ENCODE assay signal across 8 cellular contexts in the genomic region with DNA sequence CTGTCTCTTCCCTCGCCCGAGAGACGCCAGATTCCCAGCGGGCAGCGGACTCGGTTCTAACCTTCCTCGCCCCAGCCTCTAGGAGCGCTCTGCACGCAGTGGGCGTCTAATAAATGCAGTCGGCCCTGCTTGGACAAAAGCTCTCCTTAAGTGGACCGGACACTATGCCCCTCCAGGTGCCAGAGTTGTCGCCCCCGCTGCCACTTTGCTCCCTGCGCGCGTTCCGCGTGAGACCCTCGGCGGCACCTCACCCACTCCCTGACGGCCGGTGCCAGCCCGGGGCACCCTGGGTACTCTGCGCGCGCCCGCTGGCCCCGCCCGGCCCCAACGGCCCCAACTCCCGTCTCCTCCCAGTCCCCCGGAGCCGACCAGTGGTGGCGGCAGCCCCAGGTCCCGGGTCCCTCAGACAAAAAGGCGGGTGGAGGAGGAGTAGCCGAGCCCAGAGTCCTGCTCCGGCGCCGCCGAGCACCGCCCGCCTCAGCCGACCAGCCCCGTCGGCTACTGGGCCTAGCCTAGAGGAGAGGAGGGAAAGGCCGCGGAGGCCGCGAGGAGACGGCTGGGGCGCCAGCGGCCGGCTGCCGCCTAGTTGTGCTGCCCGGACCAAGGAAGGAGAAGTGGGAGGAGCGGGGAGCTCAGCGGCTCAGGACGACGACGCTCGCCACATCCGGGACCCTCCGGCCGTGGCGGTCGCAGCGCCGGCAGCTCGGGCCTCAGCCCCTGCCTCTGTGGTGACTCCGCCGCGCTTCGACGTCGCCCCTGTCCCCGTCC.
DNase-seq lines count a peak whose midpoint lies in the region; ATAC-seq lines count a peak whose summit lies in the region.

No MANE protein-coding gene starts in this region.

- DNase-seq in Caki2 (ENCODE audit: low read depth) (peak; percentile 93), HK-2 (ENCODE audit: unreplicated experiment) (peak; percentile 88), NT2/D1 (ENCODE audit: low read depth, low spot score) (peak; percentile 63), activated T-cell treated with anti-CD3 and anti-CD28 coated beads for 24 hours (ENCODE audit: low read depth) (peak; percentile 48), epithelial cell of prostate (ENCODE audit: low read depth, low spot score) (peak; percentile 12)
- DNase-seq in stimulated activated CD8-positive, alpha-beta memory T cell treated with anti-CD3 and anti-CD28 coated beads, Interleukin-4, amount 100 ng/mL, for 1 hour (ENCODE audit: low read depth in 2 of 2, low spot score in 1 of 2): peak; percentile 26 to 27

- H3K27ac ChIP-seq in epithelial cell of prostate: peak overlapping the region; percentile 84

- peak; percentile 94 for ATAC-seq in GM19455 (IDR thresholded peaks at IDR 0.05; ENCODE audit: unreplicated experiment)

- H3K27me3 ChIP-seq in NT2/D1 (ENCODE audit: insufficient read depth, insufficient read length): no peaks in the 10 kb centered on the region
- no peaks in the 10 kb centered on the region for H3K27me3 ChIP-seq in mononuclear cell (ENCODE audit: insufficient read depth, low read length)

- in situ Hi-C loops in Caki2 (cut with HindIII; ENCODE audit: low pct_unique_long_range_greater_than_20kb, low sequenced_read_pairs): no loop called here

- H3K4me1 ChIP-seq in NT2/D1 (ENCODE audit: insufficient read depth, insufficient read length) (no peaks in the 10 kb centered on the region), mononuclear cell (ENCODE audit: insufficient read depth, low read length) (peaks cover 18% of the 10 kb centered on the region)

- H3K36me3 ChIP-seq in NT2/D1 (ENCODE audit: insufficient read depth, insufficient read length, low read length): no peaks in the 10 kb centered on the region

- H3K9me3 ChIP-seq in NT2/D1 (ENCODE audit: insufficient read depth, low read length): no peaks in the 10 kb centered on the region
- H3K9me3 ChIP-seq in mononuclear cell (ENCODE audit: low read depth, low read length): no peaks in the 10 kb centered on the region

- H3K9ac ChIP-seq in NT2/D1 (ENCODE audit: insufficient read length, low read depth): peak overlapping the region; percentile 81

- peak overlapping the region; percentile 71 for H3K4me3 ChIP-seq in NT2/D1 (ENCODE audit: insufficient read length, low read depth)
- H3K4me3 ChIP-seq in mononuclear cell (ENCODE audit: low read length): peak overlapping the region; percentile 74

Comparison
In these comparisons a context has a peak if more than half of its experiments do, and no peak if none do; other contexts are left out.
1. Peak in every context shown above with its lines: DNase-seq, ATAC-seq, H3K4me3 ChIP-seq and H3K27ac ChIP-seq.
2. DNase-seq: peak in every context shown above with its lines; median percentile 93 in Caki2; 88 in HK-2; 63 in NT2/D1; 48 in activated T-cell treated with anti-CD3 and anti-CD28 coated beads for 24 hours; 26 in stimulated activated CD8-positive, alpha-beta memory T cell treated with anti-CD3 and anti-CD28 coated beads, Interleukin-4, amount 100 ng/mL, for 1 hour; 12 in epithelial cell of prostate.